In genomic region chr4:23660865-23661264, GRCh38 we compare ENCODE assay signal across 18 cellular contexts.
"Had no signal": no experiment of that assay in that cellular context is flagged by ENCODE, and none has a peak within 500 bp of the region (broad histone marks: within the 10 kb centered on the region; RNA-seq: fewer than 3 reads in every experiment).

No MANE protein-coding gene starts in this region.

- H3K4me1 ChIP-seq: colonic mucosa, gastroesophageal sphincter, upper lobe of left lung had no signal

- FAIRE-seq: endometrium had no signal

- DNase-seq: activated CD4-positive, alpha-beta T cell treated with anti-CD3 and anti-CD28 coated beads for 1 hour; activated CD8-positive, alpha-beta memory T cell treated with anti-CD3 and anti-CD28 coated beads for 24 hours; activated CD8-positive, alpha-beta memory T cell treated with anti-CD3 and anti-CD28 coated beads, Interleukin-2, amount 50 U/mL, for 48 hours; activated effector memory CD4-positive, alpha-beta T cell treated with Interleukin-2 at 50 U/mL for 16 hours; activated naive CD4-positive, alpha-beta T cell treated with anti-CD3 and anti-CD28 coated beads, Interleukin-2, amount 50 U/mL, for 16 hours; activated T-cell treated with anti-CD3 and anti-CD28 coated beads, Interleukin-2, amount 50 U/mL, for 48 hours; aorta; colonic mucosa; heart left ventricle; left ventricle myocardium inferior; mammary epithelial cell; midbrain; nucleus accumbens; stimulated activated naive B cell treated with anti-CD40 and anti-IgM and Interleukin-4, amounts not matched to agents 10 μg/mL and 1 μg/mL and 100 μg/mL, for 72 hours; upper lobe of left lung had no signal

- ATAC-seq: gastroesophageal sphincter; heart left ventricle; stimulated activated naive B cell treated with anti-CD40 and anti-IgM and Interleukin-4, amounts not matched to agents 10 μg/mL and 1 μg/mL and 100 μg/mL, for 72 hours had no signal

- H3K27ac ChIP-seq: colonic mucosa, gastroesophageal sphincter, heart left ventricle, left ventricle myocardium inferior, thoracic aorta, upper lobe of left lung had no signal

- H3K27me3 ChIP-seq: colonic mucosa, gastroesophageal sphincter, heart left ventricle, upper lobe of left lung had no signal

- H3K36me3 ChIP-seq: colonic mucosa, gastroesophageal sphincter, heart left ventricle, left ventricle myocardium inferior, thoracic aorta, upper lobe of left lung had no signal

- H3K9me3 ChIP-seq: colonic mucosa, thoracic aorta had no signal

- H3K4me3 ChIP-seq: colonic mucosa, gastroesophageal sphincter, heart left ventricle, left ventricle myocardium inferior, thoracic aorta, upper lobe of left lung had no signal
